2 cellular contexts compared by ENCODE assay signal in genomic region chr11:68053117-68053516, GRCh38.
TF ChIP-seq lines count a peak whose summit lies in the region.

No MANE protein-coding gene starts in this region.

TF ChIP-seq in IMR-90, 13 proteins besides CTCF, POLR2A, EP300 and RAD21:
- TF ChIP-seq FOS (IDR thresholded peaks at IDR 0.05; ENCODE audit: low read depth, low read length) (no peak), SMC3 (IDR thresholded peaks at IDR 0.05; ENCODE audit: low read depth, low read length) (no peak), RFX5 (IDR thresholded peaks at IDR 0.05; ENCODE audit: low read depth, low read length) (no peak), MAFK (IDR thresholded peaks at IDR 0.05; ENCODE audit: low read depth, low read length) (no peak), MAZ (IDR thresholded peaks at IDR 0.05; ENCODE audit: borderline replicate concordance, low read depth, low read length) (no peak), MXI1 (IDR thresholded peaks at IDR 0.05; ENCODE audit: borderline replicate concordance, low read depth, low read length) (no peak), CEBPB (IDR thresholded peaks at IDR 0.05; ENCODE audit: low read depth, low read length) (no peak), RCOR1 (IDR thresholded peaks at IDR 0.05; ENCODE audit: insufficient replicate concordance, low read length) (no peak), USF2 (IDR thresholded peaks at IDR 0.05; ENCODE audit: low read depth, low read length) (no peak), BHLHE40 (IDR thresholded peaks at IDR 0.05; ENCODE audit: low read depth, low read length) (no peak), CHD1 (IDR thresholded peaks at IDR 0.05; ENCODE audit: low read depth, low read length) (no peak), ELK1 (IDR thresholded peaks at IDR 0.05; ENCODE audit: borderline replicate concordance, low read depth, low read length) (no peak), NFE2L2 (IDR thresholded peaks at IDR 0.05; ENCODE audit: low read depth, low read length) (no peak)

TF ChIP-seq in endothelial cell of umbilical vein, 7 proteins besides CTCF, POLR2A, EP300 and RAD21:
- TF ChIP-seq POLR2AphosphoS5 (IDR thresholded peaks at IDR 0.05; ENCODE audit: insufficient read depth, low read depth, low read length), result no peak
- no peak for TF ChIP-seq MAX (IDR thresholded peaks at IDR 0.05; ENCODE audit: insufficient read depth, insufficient read length)
- TF ChIP-seq EZH2 (IDR thresholded peaks at IDR 0.05; ENCODE audit: borderline replicate concordance, low read depth, low read length, severe bottlenecking), result no peak
- no peak for TF ChIP-seq FOS (IDR thresholded peaks at IDR 0.05; ENCODE audit: borderline replicate concordance, insufficient read depth, low read length)
- no peak for TF ChIP-seq GATA2 (IDR thresholded peaks at IDR 0.05; ENCODE audit: insufficient read depth, insufficient read length, low read depth, low read length)
- TF ChIP-seq MYC (IDR thresholded peaks at IDR 0.05; ENCODE audit: low read depth, low read length), result no peak
- no peak for TF ChIP-seq JUN (IDR thresholded peaks at IDR 0.05; ENCODE audit: borderline replicate concordance, insufficient read depth, insufficient read length, low read depth)
